In the genomic region with DNA sequence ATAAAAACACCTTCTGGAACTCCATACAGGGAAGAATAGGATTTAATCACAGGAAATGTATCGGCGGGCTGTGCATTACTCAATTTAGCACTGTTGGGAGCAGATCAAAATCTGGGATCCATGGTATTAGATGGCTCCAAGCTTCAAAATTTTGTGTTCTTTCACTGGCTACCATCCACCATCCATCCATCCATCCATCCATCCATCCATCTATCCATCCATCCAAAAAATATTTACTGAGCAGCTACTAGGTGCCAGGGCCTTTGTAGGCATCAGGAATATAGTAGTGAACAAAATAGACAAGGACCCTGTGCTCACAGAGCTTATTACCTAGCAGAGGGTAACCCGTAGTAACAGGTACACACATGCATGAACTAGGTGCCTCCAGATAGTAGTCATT, we compare ENCODE assay signal across 13 cellular contexts.
A peak's percentile ranks its signal among the peaks of the same experiment; 100 is the strongest.
DNase-seq lines count a peak whose midpoint lies in the region; TF ChIP-seq lines count a peak whose summit lies in the region.
"Had no signal": no experiment of that assay in that cellular context is flagged by ENCODE, and none has a peak within 500 bp of the region (broad histone marks: within the 10 kb centered on the region; RNA-seq: fewer than 3 reads in every experiment).

No MANE protein-coding gene starts in this region.

- H3K9me3 ChIP-seq in HEK293 (ENCODE audit: control insufficient read depth, insufficient read depth, low read depth, low read length) (no peaks in the 10 kb centered on the region), tibial artery (no peaks in the 10 kb centered on the region), breast epithelium (no peaks in the 10 kb centered on the region)

- POLR2A ChIA-PET in HEK293 (lab: Yijun Ruan, JAX) = no interaction called here

- H3K4me1 ChIP-seq in HEK293 (ENCODE audit: control insufficient read depth, insufficient read depth, low read length) (peaks cover 16% of the 10 kb centered on the region), tibial artery (peaks cover 0 to 32% (median 23%) of the 10 kb centered on the region in 4 donors), breast epithelium (peaks cover 0 to 11% of the 10 kb centered on the region in 2 donors)

- TF ChIP-seq CTCF in HEK293 (tag by site-specific recombination; IDR thresholded peaks at IDR 0.05) = no peak
- no peak for TF ChIP-seq CTCF in VCaP (conservative IDR thresholded peaks at IDR 0.05)
- TF ChIP-seq CTCF in epithelial cell of esophagus (IDR thresholded peaks at IDR 0.05; ENCODE audit: insufficient read depth, low read depth, low read length, missing control alignments) = no peak
- no peak for TF ChIP-seq CTCF in tibial artery (IDR thresholded peaks at IDR 0.05)
- TF ChIP-seq CTCF in breast epithelium (IDR thresholded peaks at IDR 0.05) = no peak

- CTCF ChIA-PET in HEK293 (lab: Yijun Ruan, JAX) = interaction anchor here (1.7 to 2.2 kb wide), 2 partner anchors 10 to 181 kb away, joined by 5 to 8 read pairs; no protein-coding TSS in a partner anchor

- H3K4me3 ChIP-seq in HEK293 (ENCODE audit: low read depth, low read length) = no peak overlapping the region
- H3K4me3 ChIP-seq in epithelial cell of esophagus (ENCODE audit: low read length) = no peak overlapping the region
- H3K4me3 ChIP-seq in tibial artery = no peak overlapping the region
- no peak overlapping the region for H3K4me3 ChIP-seq in breast epithelium

- TF ChIP-seq POLR2A in breast epithelium (IDR thresholded peaks at IDR 0.05) = no peak

- H3K27ac ChIP-seq in HEK293 (ENCODE audit: extremely low read depth, low read depth, low read length) = peak overlapping the region; percentile 83
- H3K27ac ChIP-seq in VCaP = peak overlapping the region; percentile 66
- peak overlapping the region; percentile 73 to 78 for H3K27ac ChIP-seq in tibial artery
- no peak overlapping the region for H3K27ac ChIP-seq in breast epithelium
- H3K27ac ChIP-seq: HL-60 had no signal

- no peaks in the 10 kb centered on the region for H3K36me3 ChIP-seq in HEK293 (ENCODE audit: control insufficient read depth in 2 of 2, insufficient read depth in 1 of 2, low read length in 2 of 2)
- H3K36me3 ChIP-seq in tibial artery = no peaks in the 10 kb centered on the region
- no peaks in the 10 kb centered on the region for H3K36me3 ChIP-seq in breast epithelium

- DNase-seq in epithelial cell of esophagus (ENCODE audit: low read depth) (peak; percentile 41), tibial artery (no peak), iPS-NIHi7 (ENCODE audit: extremely low spot score) (no peak), breast epithelium (ENCODE audit: low spot score in 2 of 2) (no peak), NCI-H2107 (lab: John Stamatoyannopoulos, UW) (no peak)
- DNase-seq: CD4-positive, CD25-positive, alpha-beta regulatory T cell; H7; NCI-H1930; NCI-H510A; NCI-H82 had no signal

- H3K27me3 ChIP-seq in tibial artery (no peaks in the 10 kb centered on the region), breast epithelium (no peaks in the 10 kb centered on the region)

- intact Hi-C loops in tibial artery (cut with DNase I; ENCODE audit: low total_unique reads) (no loop called here), breast epithelium (cut with DNase I; ENCODE audit: low total_unique reads) (no loop called here)

TF ChIP-seq in HEK293, 187 proteins besides CTCF, POLR2A, EP300 and RAD21:
- peak; percentile 62 for TF ChIP-seq ZNF366 (tag by site-specific recombination; conservative IDR thresholded peaks at IDR 0.05)
- TF ChIP-seq ZNF664 (tag by site-specific recombination; IDR thresholded peaks at IDR 0.05) = peak; percentile 77
- TF ChIP-seq, protein P1, sequence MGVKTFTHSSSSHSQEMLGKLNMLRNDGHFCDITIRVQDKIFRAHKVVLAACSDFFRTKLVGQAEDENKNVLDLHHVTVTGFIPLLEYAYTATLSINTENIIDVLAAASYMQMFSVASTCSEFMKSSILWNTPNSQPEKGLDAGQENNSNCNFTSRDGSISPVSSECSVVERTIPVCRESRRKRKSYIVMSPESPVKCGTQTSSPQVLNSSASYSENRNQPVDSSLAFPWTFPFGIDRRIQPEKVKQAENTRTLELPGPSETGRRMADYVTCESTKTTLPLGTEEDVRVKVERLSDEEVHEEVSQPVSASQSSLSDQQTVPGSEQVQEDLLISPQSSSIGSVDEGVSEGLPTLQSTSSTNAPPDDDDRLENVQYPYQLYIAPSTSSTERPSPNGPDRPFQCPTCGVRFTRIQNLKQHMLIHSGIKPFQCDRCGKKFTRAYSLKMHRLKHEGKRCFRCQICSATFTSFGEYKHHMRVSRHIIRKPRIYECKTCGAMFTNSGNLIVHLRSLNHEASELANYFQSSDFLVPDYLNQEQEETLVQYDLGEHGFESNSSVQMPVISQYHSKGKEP (tag by site-specific recombination; IDR thresholded peaks at IDR 0.05) = no peak
- no peak for TF ChIP-seq ZNF221 (tag by site-specific recombination; IDR thresholded peaks at IDR 0.05; ENCODE audit: borderline replicate concordance)

Comparison
In these comparisons a context has a peak if more than half of its experiments do, and no peak if none do; other contexts are left out.
1. H3K27ac ChIP-seq: peak in HEK293 (single experiment), VCaP (single experiment) and tibial artery (2 of 2); none in breast epithelium (0 of 2).